ENCODE assay signal across 8 cellular contexts in the genomic region with DNA sequence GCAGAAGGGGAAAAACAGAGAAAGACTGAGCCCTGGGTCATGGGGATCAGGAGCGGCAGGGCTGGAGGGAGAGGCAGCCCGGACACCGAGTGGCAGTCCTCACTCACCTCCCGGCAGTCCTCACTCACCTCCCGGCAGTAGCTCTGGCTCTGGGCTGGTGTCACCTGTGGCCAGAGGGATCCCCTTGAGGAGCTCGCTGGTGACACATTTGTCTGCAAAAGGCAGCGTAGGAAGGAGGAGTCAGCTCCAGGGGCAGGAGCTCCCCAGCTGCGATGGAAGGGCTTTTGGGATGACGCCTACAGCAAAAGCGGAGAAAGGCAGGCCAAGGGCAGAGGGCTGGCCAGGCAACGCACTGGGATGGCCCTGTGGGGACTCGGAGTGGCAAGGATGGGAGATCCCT. TPM values are rescaled to one million over a fixed set of nuclear protein-coding genes. Genes with fewer than 3 reads are reported as not detected.
DNase-seq lines count a peak whose midpoint lies in the region; ATAC-seq lines count a peak whose summit lies in the region.

No MANE protein-coding gene starts in this region.

- peaks cover 29% of the 10 kb centered on the region for H3K36me3 Mint-ChIP-seq in activated CD4-positive, alpha-beta memory T cell treated with anti-CD3 and anti-CD28 coated beads for 36 hours

- H3K4me3 ChIP-seq in iPS-11a (ENCODE audit: low read depth, low read length) = peak overlapping the region; percentile 97

- no peak for ATAC-seq in stimulated activated naive CD8-positive, alpha-beta T cell treated with anti-CD3 and anti-CD28 coated beads, Interleukin-15, amount 100 ng/mL, for 72 hours
- ATAC-seq in HG03342 (IDR thresholded peaks at IDR 0.05; ENCODE audit: unreplicated experiment) = no peak

- H3K9me3 Mint-ChIP-seq in activated CD4-positive, alpha-beta memory T cell treated with anti-CD3 and anti-CD28 coated beads for 36 hours = no peaks in the 10 kb centered on the region
- H3K9me3 Mint-ChIP-seq in stimulated activated naive CD8-positive, alpha-beta T cell treated with anti-CD3 and anti-CD28 coated beads, Interleukin-15, amount 100 ng/mL, for 72 hours = no peaks in the 10 kb centered on the region

- H3K27ac Mint-ChIP-seq in activated CD4-positive, alpha-beta memory T cell treated with anti-CD3 and anti-CD28 coated beads for 36 hours = peak overlapping the region; percentile 83
- peak overlapping the region; percentile 84 to 97 for H3K27ac Mint-ChIP-seq in stimulated activated naive CD8-positive, alpha-beta T cell treated with anti-CD3 and anti-CD28 coated beads, Interleukin-15, amount 100 ng/mL, for 72 hours

- peak overlapping the region; percentile 88 for H3K4me3 Mint-ChIP-seq in activated CD4-positive, alpha-beta memory T cell treated with anti-CD3 and anti-CD28 coated beads for 36 hours
- H3K4me3 Mint-ChIP-seq in stimulated activated naive CD8-positive, alpha-beta T cell treated with anti-CD3 and anti-CD28 coated beads, Interleukin-15, amount 100 ng/mL, for 72 hours = peak overlapping the region; percentile 95 to 99

- CTCF ChIA-PET in activated CD4-positive, alpha-beta memory T cell treated with anti-CD3 and anti-CD28 coated beads for 36 hours (lab: Charles Lee) = interaction anchor here (0.6 to 2.1 kb wide), 6 partner anchors 9 to 123 kb away, joined by 3 to 6 read pairs (median 4); partner anchors contain the start of gene ANGPTL6

- DNase-seq in DMS 273 (lab: John Stamatoyannopoulos, UW; ENCODE audit: unreplicated experiment) = peak; percentile 58
- no peak for DNase-seq in DMS 273 treated with DMSO at 0.1 percent for 48 hours (lab: John Stamatoyannopoulos, UW)
- DNase-seq in activated CD4-positive, alpha-beta memory T cell treated with anti-CD3 and anti-CD28 coated beads for 36 hours = peak; percentile 24
- DNase-seq in stimulated activated naive CD8-positive, alpha-beta T cell treated with anti-CD3 and anti-CD28 coated beads, Interleukin-15, amount 100 ng/mL, for 72 hours = no peak
- DNase-seq in OCI-M2 (lab: John Stamatoyannopoulos, UW; ENCODE audit: unreplicated experiment) = no peak
- no peak for DNase-seq in T-helper 9 cell

- intact Hi-C loops in activated CD4-positive, alpha-beta memory T cell treated with anti-CD3 and anti-CD28 coated beads for 36 hours (cut with micrococcal nuclease) = loop anchor here (2.0 kb wide), 1 partner anchor 14 kb away; no protein-coding TSS in a partner anchor

- no peaks in the 10 kb centered on the region for H3K27me3 Mint-ChIP-seq in activated CD4-positive, alpha-beta memory T cell treated with anti-CD3 and anti-CD28 coated beads for 36 hours
- no peaks in the 10 kb centered on the region for H3K27me3 Mint-ChIP-seq in stimulated activated naive CD8-positive, alpha-beta T cell treated with anti-CD3 and anti-CD28 coated beads, Interleukin-15, amount 100 ng/mL, for 72 hours

- H3K4me1 Mint-ChIP-seq in activated CD4-positive, alpha-beta memory T cell treated with anti-CD3 and anti-CD28 coated beads for 36 hours (ENCODE audit: low read depth) = peaks cover 28% of the 10 kb centered on the region
- peaks cover 55% of the 10 kb centered on the region for H3K4me1 Mint-ChIP-seq in stimulated activated naive CD8-positive, alpha-beta T cell treated with anti-CD3 and anti-CD28 coated beads, Interleukin-15, amount 100 ng/mL, for 72 hours

- POLR2A ChIA-PET in activated CD4-positive, alpha-beta memory T cell treated with anti-CD3 and anti-CD28 coated beads for 36 hours (lab: Charles Lee) = interaction anchor here (1.2 to 8.7 kb wide), 2 partner anchors 11 to 21 kb away, joined by 10 to 75 read pairs; no protein-coding TSS in a partner anchor

RNA-seq across cellular contexts. Expression of gene EIF3G, which starts 0.7 kb away (rescaled TPM):
- total RNA-seq in activated CD4-positive, alpha-beta memory T cell treated with anti-CD3 and anti-CD28 coated beads for 36 hours = 100 to 1,000 TPM; 218 to 245 TPM

RNA-seq across cellular contexts. Expression of gene P2RY11, which starts 7.5 kb away (rescaled TPM):
- 10 to 100 TPM; 28.4 to 29.6 TPM for total RNA-seq in activated CD4-positive, alpha-beta memory T cell treated with anti-CD3 and anti-CD28 coated beads for 36 hours

RNA-seq across cellular contexts. Expression of gene PPAN, which starts 12.8 kb away (rescaled TPM):
- 100 to 1,000 TPM in 1 of 2 experiments, 10 to 100 TPM in 1; 99.2 to 107 TPM for total RNA-seq in activated CD4-positive, alpha-beta memory T cell treated with anti-CD3 and anti-CD28 coated beads for 36 hours

RNA-seq across cellular contexts. Expression of gene ANGPTL6, which starts 16.5 kb away (rescaled TPM):
- 10 to 100 TPM; 11.8 to 12.4 TPM for total RNA-seq in activated CD4-positive, alpha-beta memory T cell treated with anti-CD3 and anti-CD28 coated beads for 36 hours

RNA-seq across cellular contexts. Expression of gene SHFL, which starts 32.8 kb away (rescaled TPM):
- total RNA-seq in activated CD4-positive, alpha-beta memory T cell treated with anti-CD3 and anti-CD28 coated beads for 36 hours = 10 to 100 TPM; 53.5 to 62.9 TPM

Comparison
In these comparisons a context has a peak if more than half of its experiments do, and no peak if none do; other contexts are left out.
1. DNase-seq: peak in DMS 273 (single experiment) and activated CD4-positive, alpha-beta memory T cell treated with anti-CD3 and anti-CD28 coated beads for 36 hours (single experiment); none in DMS 273 treated with DMSO at 0.1 percent for 48 hours (single experiment), stimulated activated naive CD8-positive, alpha-beta T cell treated with anti-CD3 and anti-CD28 coated beads, Interleukin-15, amount 100 ng/mL, for 72 hours (0 of 2), OCI-M2 (single experiment) and T-helper 9 cell (single experiment).